20 cellular contexts compared by ENCODE assay signal in the genomic region with DNA sequence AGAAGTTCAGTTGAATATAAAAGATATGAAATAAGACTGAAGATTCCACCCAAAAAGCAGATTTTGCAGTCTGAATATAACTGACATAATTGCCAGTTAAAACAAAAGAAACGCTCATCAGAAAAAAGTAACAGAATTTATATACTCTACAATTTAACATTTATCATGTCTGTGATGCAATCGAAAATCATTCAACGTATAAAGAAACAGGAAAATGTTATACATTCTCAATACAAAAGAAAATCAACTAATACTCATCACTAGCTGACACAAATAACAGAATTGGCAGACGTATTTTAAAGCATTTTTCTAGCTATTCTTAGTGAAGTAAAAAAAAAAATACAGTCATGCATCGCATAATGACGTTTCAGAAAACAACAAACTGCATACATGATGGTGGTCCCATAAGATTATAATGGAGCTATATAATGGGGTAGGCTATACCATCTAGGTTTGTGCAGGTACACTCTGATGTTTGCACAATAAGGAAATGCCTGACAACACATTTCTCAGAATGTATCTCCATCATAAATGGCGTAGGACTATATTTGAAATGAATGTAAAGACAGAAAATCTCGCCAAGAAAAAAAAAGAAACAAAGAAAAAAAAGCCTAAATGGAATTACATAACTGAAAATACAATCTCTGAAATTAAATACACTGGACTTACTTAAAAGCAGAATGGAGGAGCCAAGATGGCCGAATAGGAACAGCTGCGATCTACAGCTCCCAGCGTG. TPM values are rescaled to one million over a fixed set of nuclear protein-coding genes. Genes with fewer than 3 reads are reported as not detected.
DNase-seq lines count a peak whose midpoint lies in the region; ATAC-seq and TF ChIP-seq lines count a peak whose summit lies in the region.
"Had no signal": no experiment of that assay in that cellular context is flagged by ENCODE, and none has a peak within 500 bp of the region (broad histone marks: within the 10 kb centered on the region; RNA-seq: fewer than 3 reads in every experiment).

No MANE protein-coding gene starts in this region.

- in situ Hi-C loops in gastrocnemius medialis (cut with MboI; ENCODE audit: low sequenced_read_pairs in 4 of 4): no loop called here

- peaks cover 38% of the 10 kb centered on the region for H3K79me2 ChIP-seq in smooth muscle cell (ENCODE audit: low read depth)

- H3K36me3 ChIP-seq in NT2/D1 (ENCODE audit: insufficient read depth, insufficient read length, low read length) (no peaks in the 10 kb centered on the region), iPS DF 6.9 (ENCODE audit: control insufficient read depth, insufficient read depth, low read length) (no peaks in the 10 kb centered on the region), smooth muscle cell (ENCODE audit: low read depth) (no peaks in the 10 kb centered on the region), gastrocnemius medialis (no peaks in the 10 kb centered on the region)
- H3K36me3 ChIP-seq: colonic mucosa, uterus had no signal

- H4K20me1 ChIP-seq in smooth muscle cell (ENCODE audit: low read depth): no peaks in the 10 kb centered on the region

- intact Hi-C loops in gastrocnemius medialis (cut with DNase I; ENCODE audit: low total_unique reads) (no loop called here), left ventricle myocardium superior (cut with micrococcal nuclease) (no loop called here)

- ATAC-seq in gastrocnemius medialis (no peak), left ventricle myocardium superior (no peak)
- ATAC-seq: Panc1, sciatic nerve had no signal

- H3K4me2 ChIP-seq in smooth muscle cell: peak overlapping the region; percentile 85

- H3F3A ChIP-seq in smooth muscle cell (ENCODE audit: low read depth): no peaks in the 10 kb centered on the region

- no peak overlapping the region for H3K27ac ChIP-seq in iPS DF 6.9 (ENCODE audit: low read length)
- peak overlapping the region; percentile 78 for H3K27ac ChIP-seq in smooth muscle cell (ENCODE audit: low read depth)
- no peak overlapping the region for H3K27ac ChIP-seq in gastrocnemius medialis
- H3K27ac ChIP-seq: colonic mucosa, uterus had no signal

- H3K9me3 ChIP-seq in NT2/D1 (ENCODE audit: insufficient read depth, low read length): no peaks in the 10 kb centered on the region
- H3K9me3 ChIP-seq in iPS DF 6.9 (ENCODE audit: control insufficient read depth, insufficient read depth, low read length): no peaks in the 10 kb centered on the region
- no peaks in the 10 kb centered on the region for H3K9me3 ChIP-seq in smooth muscle cell (replicated peaks; ENCODE audit: low read depth)
- H3K9me3 ChIP-seq in gastrocnemius medialis: no peaks in the 10 kb centered on the region
- H3K9me3 ChIP-seq: colonic mucosa, uterus had no signal

- H3K27me3 ChIP-seq in NT2/D1 (ENCODE audit: insufficient read depth, insufficient read length) (no peaks in the 10 kb centered on the region), iPS DF 6.9 (ENCODE audit: control insufficient read depth, insufficient read depth, low read length) (no peaks in the 10 kb centered on the region), smooth muscle cell (ENCODE audit: low read depth) (no peaks in the 10 kb centered on the region), gastrocnemius medialis (no peaks in the 10 kb centered on the region)
- H3K27me3 ChIP-seq: colonic mucosa had no signal

- no peaks in the 10 kb centered on the region for H3K4me1 ChIP-seq in NT2/D1 (ENCODE audit: insufficient read depth, insufficient read length)
- no peaks in the 10 kb centered on the region for H3K4me1 ChIP-seq in iPS DF 6.9 (ENCODE audit: control insufficient read depth, insufficient read depth, low read length)
- peaks cover 10% of the 10 kb centered on the region for H3K4me1 ChIP-seq in smooth muscle cell (ENCODE audit: low read depth)
- H3K4me1 ChIP-seq in gastrocnemius medialis: no peaks in the 10 kb centered on the region
- H3K4me1 ChIP-seq: colonic mucosa, uterus had no signal

- DNase-seq in SHP77 (lab: John Stamatoyannopoulos, UW) (peak; percentile 7 to 11), SHP77 treated with DMSO at 0.1 percent for 48 hours (lab: John Stamatoyannopoulos, UW) (no peak), NT2/D1 (ENCODE audit: low read depth, low spot score) (no peak), iPS DF 6.9 (ENCODE audit: low read depth, low spot score) (no peak), smooth muscle cell (lab: John Stamatoyannopoulos, UW; ENCODE audit: unreplicated experiment) (no peak), gastrocnemius medialis (no peak), HK-2 (ENCODE audit: unreplicated experiment) (no peak), left ventricle myocardium superior (no peak)
- DNase-seq: activated CD4-positive, alpha-beta T cell treated with anti-CD3 and anti-CD28 coated beads for 4 hours; colonic mucosa; DMS79 treated with DMSO at 0.1 percent for 48 hours; erythroblast; mesenchymal stem cell; NCI-H1417 treated with DMSO at 0.1 percent for 48 hours; uterus had no signal

- no peak for TF ChIP-seq POLR2A in gastrocnemius medialis (IDR thresholded peaks at IDR 0.05)

- H3K9ac ChIP-seq in NT2/D1 (ENCODE audit: insufficient read length, low read depth) (peak overlapping the region; percentile 21), smooth muscle cell (ENCODE audit: low read depth) (peak overlapping the region; percentile 82)

- H2AFZ ChIP-seq in smooth muscle cell (ENCODE audit: low read depth): peak overlapping the region; percentile 75

- TF ChIP-seq CTCF in smooth muscle cell (IDR thresholded peaks at IDR 0.05; ENCODE audit: borderline replicate concordance, insufficient read depth, poor library complexity, severe bottlenecking) (no peak), gastrocnemius medialis (IDR thresholded peaks at IDR 0.05 in 4 of 5, conservative IDR thresholded peaks at IDR 0.05 in 1 of 5) (no peak)

- no CpG with 5 or more reads among the region's 11 CpGs for WGBS in iPS DF 6.9 (ENCODE audit: insufficient coverage, insufficient read length)
- WGBS in smooth muscle cell (ENCODE audit: low lambda C conversion rate): 51% methylated on average over 11 of the region's 11 CpGs

- H3K4me3 ChIP-seq in NT2/D1 (ENCODE audit: insufficient read length, low read depth): peak overlapping the region; percentile 39
- H3K4me3 ChIP-seq in iPS DF 6.9 (ENCODE audit: low read length): peak overlapping the region; percentile 45; the same call in 1 of the 2 replicates
- peak overlapping the region; percentile 70 for H3K4me3 ChIP-seq in smooth muscle cell
- H3K4me3 ChIP-seq in gastrocnemius medialis: no peak overlapping the region
- H3K4me3 ChIP-seq: colonic mucosa, uterus had no signal

RNA-seq across cellular contexts. Expression of a gene that starts 34.3 kb away (rescaled TPM):
- not detected in 2 replicates for total RNA-seq in smooth muscle cell
- 0.15 TPM in 1 of 2 replicates, not detected in the other for polyA plus RNA-seq in smooth muscle cell
- total RNA-seq in gastrocnemius medialis: not detected
- total RNA-seq in left ventricle myocardium superior: not detected
- total RNA-seq: colonic mucosa, H4, kidney epithelial cell, sciatic nerve, uterus had no signal
- polyA plus RNA-seq: CD14-positive monocyte had no signal

Comparison
In these comparisons a context has a peak if more than half of its experiments do, and no peak if none do; other contexts are left out.
1. DNase-seq: peak in SHP77 (2 of 2); none in SHP77 treated with DMSO at 0.1 percent for 48 hours (single experiment), NT2/D1 (single experiment), iPS DF 6.9 (single experiment), smooth muscle cell (single experiment), gastrocnemius medialis (0 of 2), HK-2 (single experiment) and left ventricle myocardium superior (single experiment).
2. H3K4me3 ChIP-seq: peak in NT2/D1 (single experiment), iPS DF 6.9 (single experiment) and smooth muscle cell (single experiment); none in gastrocnemius medialis (0 of 4).